In the genomic region with DNA sequence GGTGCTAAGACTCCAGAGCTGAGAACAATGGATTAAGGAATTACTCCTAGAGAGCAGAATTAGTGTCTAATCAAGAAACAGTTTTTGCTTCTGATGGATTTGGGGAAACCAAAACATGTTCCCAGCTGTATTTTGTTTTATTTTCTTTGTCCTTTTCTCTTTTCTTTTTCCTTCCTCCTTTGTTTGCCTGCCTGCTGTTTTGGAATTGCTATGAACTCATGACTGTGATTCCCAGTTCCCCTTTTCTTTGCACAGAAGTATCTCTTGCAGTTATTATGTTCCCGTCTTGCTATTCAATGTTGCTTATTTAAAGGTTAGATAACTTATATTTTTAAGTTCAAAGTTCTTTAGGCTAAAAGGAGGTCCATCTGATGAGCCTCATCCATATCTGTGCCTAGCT, we compare ENCODE assay signal across 1 cellular context.
TF ChIP-seq lines count a peak whose summit lies in the region.

No MANE protein-coding gene starts in this region.

TF ChIP-seq in SK-N-SH, 30 proteins besides CTCF, POLR2A, EP300 and RAD21 (continued from another document):
- TF ChIP-seq, protein P1, sequence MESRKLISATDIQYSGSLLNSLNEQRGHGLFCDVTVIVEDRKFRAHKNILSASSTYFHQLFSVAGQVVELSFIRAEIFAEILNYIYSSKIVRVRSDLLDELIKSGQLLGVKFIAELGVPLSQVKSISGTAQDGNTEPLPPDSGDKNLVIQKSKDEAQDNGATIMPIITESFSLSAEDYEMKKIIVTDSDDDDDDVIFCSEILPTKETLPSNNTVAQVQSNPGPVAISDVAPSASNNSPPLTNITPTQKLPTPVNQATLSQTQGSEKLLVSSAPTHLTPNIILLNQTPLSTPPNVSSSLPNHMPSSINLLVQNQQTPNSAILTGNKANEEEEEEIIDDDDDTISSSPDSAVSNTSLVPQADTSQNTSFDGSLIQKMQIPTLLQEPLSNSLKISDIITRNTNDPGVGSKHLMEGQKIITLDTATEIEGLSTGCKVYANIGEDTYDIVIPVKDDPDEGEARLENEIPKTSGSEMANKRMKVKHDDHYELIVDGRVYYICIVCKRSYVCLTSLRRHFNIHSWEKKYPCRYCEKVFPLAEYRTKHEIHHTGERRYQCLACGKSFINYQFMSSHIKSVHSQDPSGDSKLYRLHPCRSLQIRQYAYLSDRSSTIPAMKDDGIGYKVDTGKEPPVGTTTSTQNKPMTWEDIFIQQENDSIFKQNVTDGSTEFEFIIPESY (IDR thresholded peaks at IDR 0.05; ENCODE audit: borderline replicate concordance, low read depth) = no peak
- no peak for TF ChIP-seq MEF2A (IDR thresholded peaks at IDR 0.05; ENCODE audit: borderline replicate concordance, low read depth)
- no peak for TF ChIP-seq JUND (IDR thresholded peaks at IDR 0.05)
- no peak for TF ChIP-seq TCF12 (IDR thresholded peaks at IDR 0.05)
